Comparison of ENCODE assay signal across 27 cellular contexts in genomic region chr4:71774136-71774535, GRCh38. TPM values are rescaled to one million over a fixed set of nuclear protein-coding genes. Genes with fewer than 3 reads are reported as not detected.
"Had no signal": no experiment of that assay in that cellular context is flagged by ENCODE, and none has a peak within 500 bp of the region (broad histone marks: within the 10 kb centered on the region; RNA-seq: fewer than 3 reads in every experiment).

No MANE protein-coding gene starts in this region.

- H3K4me2 ChIP-seq: KMS-11 had no signal

- H3K27ac ChIP-seq: KMS-11, SJSA1, SK-N-MC had no signal

- DNase-seq: Kasumi-1, MV-4-11, NCI-H1048, NCI-H1105, NCI-H1417, NCI-H1436 treated with DMSO at 0.1 percent for 48 hours, NCI-H1694, NCI-H1930, NCI-H2081, NCI-H2107, NCI-H2227 treated with DMSO at 0.1 percent for 48 hours, NCI-H446, NCI-H510A, NCI-H524 treated with DMSO at 0.1 percent for 48 hours, NCI-H69, NCI-H774, Right ventricle myocardium superior, RPMI8226, SIG-M5 had no signal

- H3K27me3 ChIP-seq: SJSA1 had no signal

- ATAC-seq: K562 had no signal

- H3K9me3 ChIP-seq: SJSA1 had no signal

- H3K4me1 ChIP-seq: SJSA1 had no signal

- H3K36me3 ChIP-seq: SJSA1 had no signal

- FAIRE-seq: K562, RCC 7860 had no signal

- H3K4me3 ChIP-seq: K562, SJSA1, SK-N-MC had no signal

- H3K9ac ChIP-seq: KMS-11 had no signal

RNA-seq across cellular contexts. Expression of gene GC, which starts 9.7 kb away (rescaled TPM):
- total RNA-seq: HT1080, M059J, SJSA1 had no signal
- polyA plus RNA-seq: IgD-negative memory B cell, K562 had no signal
